17 cellular contexts compared by ENCODE assay signal in genomic region chr2:32864761-32865160, GRCh38.
DNase-seq lines count a peak whose midpoint lies in the region; ATAC-seq and TF ChIP-seq lines count a peak whose summit lies in the region.
"Had no signal": no experiment of that assay in that cellular context is flagged by ENCODE, and none has a peak within 500 bp of the region (broad histone marks: within the 10 kb centered on the region; RNA-seq: fewer than 3 reads in every experiment).

No MANE protein-coding gene starts in this region.

- no peaks in the 10 kb centered on the region for H3K9me3 Mint-ChIP-seq in activated CD8-positive, alpha-beta T cell treated with anti-CD3 and anti-CD28 coated beads, Interleukin-2, amount 10 ng/mL, durations not matched to agents 7 days and 5 days (ENCODE audit: insufficient read depth)
- H3K9me3 Mint-ChIP-seq: IgD-negative memory B cell; naive B cell; stimulated activated naive CD8-positive, alpha-beta T cell treated with anti-CD3 and anti-CD28 coated beads, Interleukin-15, amount 100 ng/mL, for 72 hours had no signal

- no peaks in the 10 kb centered on the region for H3K27me3 ChIP-seq in GM23248 (replicated peaks; ENCODE audit: insufficient read depth)
- no peaks in the 10 kb centered on the region for H3K27me3 ChIP-seq in upper lobe of right lung
- H3K27me3 ChIP-seq: right atrium auricular region had no signal

- no peak overlapping the region for H3K4me3 Mint-ChIP-seq in activated CD8-positive, alpha-beta T cell treated with anti-CD3 and anti-CD28 coated beads, Interleukin-2, amount 10 ng/mL, durations not matched to agents 7 days and 5 days
- H3K4me3 Mint-ChIP-seq: IgD-negative memory B cell; stimulated activated naive CD8-positive, alpha-beta T cell treated with anti-CD3 and anti-CD28 coated beads, Interleukin-15, amount 100 ng/mL, for 72 hours had no signal

- H3K9me3 ChIP-seq in GM23248 (ENCODE audit: low read depth) = no peaks in the 10 kb centered on the region
- H3K9me3 ChIP-seq in upper lobe of right lung = no peaks in the 10 kb centered on the region
- H3K9me3 ChIP-seq: right atrium auricular region had no signal

- intact Hi-C loops in upper lobe of right lung (cut with DNase I) = no loop called here

- H3K27me3 Mint-ChIP-seq in activated CD8-positive, alpha-beta T cell treated with anti-CD3 and anti-CD28 coated beads, Interleukin-2, amount 10 ng/mL, durations not matched to agents 7 days and 5 days (ENCODE audit: low read depth) = peaks cover 4% of the 10 kb centered on the region
- H3K27me3 Mint-ChIP-seq: IgD-negative memory B cell had no signal

- DNase-seq in GM23248 (peak; percentile 74), amniotic epithelial cell (ENCODE audit: low read depth) (peak; percentile 84), fibroblast of villous mesenchyme (ENCODE audit: low read depth) (peak; percentile 69), upper lobe of right lung (no peak), ureter (ENCODE audit: low spot score) (no peak)
- no peak for DNase-seq in activated CD8-positive, alpha-beta T cell treated with anti-CD3 and anti-CD28 coated beads, Interleukin-2, amount 10 ng/mL, durations not matched to agents 7 days and 5 days
- DNase-seq: activated CD4-positive, alpha-beta T cell treated with anti-CD3 and anti-CD28 coated beads for 1 hour; activated T-cell treated with anti-CD3 and anti-CD28 coated beads, Interleukin-2, amount 50 U/mL, for 1 hour; left colon; naive B cell; NCI-H1105 treated with DMSO at 0.1 percent for 48 hours; NCI-H2227 treated with DMSO at 0.1 percent for 48 hours; OCI-M1 had no signal

- no peaks in the 10 kb centered on the region for H3K79me2 ChIP-seq in GM23248 (ENCODE audit: insufficient read depth)

- no peaks in the 10 kb centered on the region for H3K9me2 ChIP-seq in GM23248 (ENCODE audit: insufficient read depth)

- H3K4me3 ChIP-seq in GM23248 = peak overlapping the region; percentile 45
- no peak overlapping the region for H3K4me3 ChIP-seq in fibroblast of villous mesenchyme (ENCODE audit: low read depth, low read length)
- no peak overlapping the region for H3K4me3 ChIP-seq in upper lobe of right lung
- H3K4me3 ChIP-seq: right atrium auricular region had no signal

- no peaks in the 10 kb centered on the region for H3K4me1 Mint-ChIP-seq in activated CD8-positive, alpha-beta T cell treated with anti-CD3 and anti-CD28 coated beads, Interleukin-2, amount 10 ng/mL, durations not matched to agents 7 days and 5 days (ENCODE audit: low read depth)
- H3K4me1 Mint-ChIP-seq: IgD-negative memory B cell, naive B cell had no signal

- POLR2A ChIA-PET in activated CD8-positive, alpha-beta T cell treated with anti-CD3 and anti-CD28 coated beads, Interleukin-2, amount 10 ng/mL, durations not matched to agents 7 days and 5 days (lab: Charles Lee) = no interaction called here

- WGBS in GM23248 (ENCODE audit: low coverage in 1 of 2, low lambda C conversion rate in 2 of 2, missing lambda C conversion rate in 2 of 2), 2 experiments = 37 to 45% methylated on average over 4 of the region's 4 CpGs

- H3F3A ChIP-seq in GM23248 (ENCODE audit: insufficient read depth) = peaks cover 30% of the 10 kb centered on the region

- in situ Hi-C loops in GM23248 (cut with MboI) = no loop called here

- peak overlapping the region; percentile 81 for H3K4me2 ChIP-seq in GM23248 (ENCODE audit: unreplicated experiment)

- H3K36me3 Mint-ChIP-seq in activated CD8-positive, alpha-beta T cell treated with anti-CD3 and anti-CD28 coated beads, Interleukin-2, amount 10 ng/mL, durations not matched to agents 7 days and 5 days (ENCODE audit: low read depth) = no peaks in the 10 kb centered on the region
- H3K36me3 Mint-ChIP-seq: IgD-negative memory B cell, naive B cell had no signal

- H2AFZ ChIP-seq in GM23248 = 0 out of 2 replicates have a peak overlapping the region, but pooled peaks have one; percentile 12

- CTCF ChIA-PET in activated CD8-positive, alpha-beta T cell treated with anti-CD3 and anti-CD28 coated beads, Interleukin-2, amount 10 ng/mL, durations not matched to agents 7 days and 5 days (lab: Charles Lee) = no interaction called here

- no peaks in the 10 kb centered on the region for H3K36me3 ChIP-seq in GM23248 (ENCODE audit: low read depth)
- no peaks in the 10 kb centered on the region for H3K36me3 ChIP-seq in upper lobe of right lung
- H3K36me3 ChIP-seq: right atrium auricular region had no signal

- H3K27ac ChIP-seq in GM23248 (peak overlapping the region; percentile 77), upper lobe of right lung (peak overlapping the region; percentile 4)
- H3K27ac ChIP-seq: right atrium auricular region had no signal

- no peak for TF ChIP-seq CTCF in fibroblast of villous mesenchyme (IDR thresholded peaks at IDR 0.05; ENCODE audit: insufficient read depth, low read depth, low read length)
- no peak for TF ChIP-seq CTCF in upper lobe of right lung (IDR thresholded peaks at IDR 0.05)

- H3K9ac ChIP-seq in GM23248 = peak overlapping the region; percentile 37

- H4K20me1 ChIP-seq in GM23248 (ENCODE audit: insufficient read depth) = no peaks in the 10 kb centered on the region

- no peak overlapping the region for H3K27ac Mint-ChIP-seq in activated CD8-positive, alpha-beta T cell treated with anti-CD3 and anti-CD28 coated beads, Interleukin-2, amount 10 ng/mL, durations not matched to agents 7 days and 5 days
- H3K27ac Mint-ChIP-seq: IgD-negative memory B cell, naive B cell had no signal

- ATAC-seq in upper lobe of right lung = no peak
- ATAC-seq in GM19324 (IDR thresholded peaks at IDR 0.05; ENCODE audit: low FRiP score, unreplicated experiment) = no peak
- ATAC-seq in activated CD8-positive, alpha-beta T cell treated with anti-CD3 and anti-CD28 coated beads, Interleukin-2, amount 10 ng/mL, durations not matched to agents 7 days and 5 days = no peak
- ATAC-seq: left colon had no signal

- peaks cover 34% of the 10 kb centered on the region for H3K4me1 ChIP-seq in GM23248 (ENCODE audit: insufficient read depth)
- H3K4me1 ChIP-seq in upper lobe of right lung = peaks cover 6% of the 10 kb centered on the region
- H3K4me1 ChIP-seq: right atrium auricular region had no signal

Comparison
In these comparisons a context has a peak if more than half of its experiments do, and no peak if none do; other contexts are left out.
1. DNase-seq: peak in GM23248 (single experiment), amniotic epithelial cell (single experiment) and fibroblast of villous mesenchyme (single experiment); none in upper lobe of right lung (single experiment), ureter (single experiment) and activated CD8-positive, alpha-beta T cell treated with anti-CD3 and anti-CD28 coated beads, Interleukin-2, amount 10 ng/mL, durations not matched to agents 7 days and 5 days (single experiment).